9 cellular contexts compared by ENCODE assay signal in genomic region chr11:121589946-121590537, GRCh38.
DNase-seq lines count a peak whose midpoint lies in the region; ATAC-seq, FAIRE-seq and TF ChIP-seq lines count a peak whose summit lies in the region.
"Had no signal": no experiment of that assay in that cellular context is flagged by ENCODE, and none has a peak within 500 bp of the region (broad histone marks: within the 10 kb centered on the region; RNA-seq: fewer than 3 reads in every experiment).

No MANE protein-coding gene starts in this region.

- no peak overlapping the region for H3K27ac ChIP-seq in kidney (ENCODE audit: low read depth in 2 of 2, low read length in 2 of 2)
- no peak overlapping the region for H3K27ac ChIP-seq in SK-N-SH (ENCODE audit: low read depth in 2 of 2, low read length in 1 of 2)

- CTCF ChIA-PET in SK-N-SH (lab: Yijun Ruan, JAX): interaction anchor here (0.8 to 5.8 kb wide), 14 partner anchors 9 to 915 kb away, joined by 3 to 90 read pairs (median 5); no protein-coding TSS in a partner anchor

- POLR2A ChIA-PET in SK-N-SH (lab: Yijun Ruan, JAX): interaction anchor here (1.7 kb wide), 1 partner anchor 298 kb away, joined by 4 read pairs; the partner anchor contains the start of gene SC5D

- peak overlapping the region; percentile 15 to 77 for H3K27ac Mint-ChIP-seq in activated naive CD4-positive, alpha-beta T cell treated with anti-CD3 and anti-CD28 coated beads, Interleukin-2, amount 50 U/mL, for 72 hours

- H3K4me1 ChIP-seq in kidney (ENCODE audit: control insufficient read depth in 1 of 2, insufficient read depth in 1 of 2, low read depth in 1 of 2, low read length in 2 of 2) (peaks cover 2 to 5% of the 10 kb centered on the region in 2 donors), SK-N-SH (ENCODE audit: control insufficient read depth in 1 of 2, insufficient read depth in 2 of 2, low read depth in 1 of 2, low read length in 1 of 2) (peaks cover 0 to 2% of the 10 kb centered on the region in 2 experiments; a peak in 1 of 4 replicates)

- no peaks in the 10 kb centered on the region for H4K20me1 ChIP-seq in SK-N-SH (ENCODE audit: insufficient read depth)

- no peaks in the 10 kb centered on the region for H3K79me2 ChIP-seq in SK-N-SH (ENCODE audit: insufficient read depth)

- H3K9me3 Mint-ChIP-seq in activated naive CD4-positive, alpha-beta T cell treated with anti-CD3 and anti-CD28 coated beads, Interleukin-2, amount 50 U/mL, for 72 hours: no peaks in the 10 kb centered on the region

- peak; percentile 9 for DNase-seq in CMK (ENCODE audit: low read depth)
- DNase-seq in activated naive CD4-positive, alpha-beta T cell treated with anti-CD3 and anti-CD28 coated beads, Interleukin-2, amount 50 U/mL, for 72 hours (ENCODE audit: low spot score in 2 of 2): no peak
- no peak for DNase-seq in kidney
- no peak for DNase-seq in NCI-H1092 treated with DMSO at 0.1 percent for 48 hours (lab: John Stamatoyannopoulos, UW)
- DNase-seq in SK-N-SH: no peak
- DNase-seq in amniotic stem cell (lab: John Stamatoyannopoulos, UW): no peak

- no peak for FAIRE-seq in kidney (lab: Jason Lieb, UNC)
- FAIRE-seq: keratinocyte had no signal

- intact Hi-C loops in kidney (cut with DNase I): no loop called here

- no peaks in the 10 kb centered on the region for H3F3A ChIP-seq in SK-N-SH (replicated peaks; ENCODE audit: insufficient read depth)

- no peaks in the 10 kb centered on the region for H3K9me2 ChIP-seq in SK-N-SH

- no peak for TF ChIP-seq EP300 in SK-N-SH (IDR thresholded peaks at IDR 0.05; ENCODE audit: borderline replicate concordance in 1 of 2, low read depth in 1 of 2, low read length in 1 of 2)

- H3K36me3 ChIP-seq in kidney (ENCODE audit: control insufficient read depth in 1 of 2, insufficient read depth in 2 of 2, low read length in 2 of 2) (peaks cover 5 to 7% of the 10 kb centered on the region in 2 donors), SK-N-SH (replicated peaks in 1 of 2; ENCODE audit: control insufficient read depth in 1 of 2, insufficient read depth in 2 of 2, low read length in 1 of 2) (no peaks in the 10 kb centered on the region)

- no peaks in the 10 kb centered on the region; the same call in 1 of the 2 replicates for H3K27me3 ChIP-seq in SK-N-SH (ENCODE audit: insufficient read depth)

- TF ChIP-seq CTCF in kidney (IDR thresholded peaks at IDR 0.05; ENCODE audit: borderline replicate concordance, extremely low read depth, insufficient read depth) (no peak), SK-N-SH (IDR thresholded peaks at IDR 0.05) (no peak)

- no peak overlapping the region for H3K4me2 ChIP-seq in SK-N-SH

- H3K9me3 ChIP-seq in kidney (ENCODE audit: control insufficient read depth in 1 of 2, low read length in 2 of 2) (no peaks in the 10 kb centered on the region), SK-N-SH (no peaks in the 10 kb centered on the region)

- no peak overlapping the region for H2AFZ ChIP-seq in SK-N-SH (ENCODE audit: low read depth)

- TF ChIP-seq RAD21 in SK-N-SH (IDR thresholded peaks at IDR 0.05; ENCODE audit: low read length): no peak

- 79% methylated on average over 5 of the region's 5 CpGs for WGBS in SK-N-SH (ENCODE audit: low lambda C conversion rate)

- H3K36me3 Mint-ChIP-seq in activated naive CD4-positive, alpha-beta T cell treated with anti-CD3 and anti-CD28 coated beads, Interleukin-2, amount 50 U/mL, for 72 hours: peaks cover 40 to 45% of the 10 kb centered on the region in 2 donors

- H3K9ac ChIP-seq in kidney (ENCODE audit: low read length in 2 of 2) (no peak overlapping the region), SK-N-SH (no peak overlapping the region)

- no peak overlapping the region for H3K4me3 ChIP-seq in kidney (ENCODE audit: low read length in 2 of 2)
- no peak overlapping the region for H3K4me3 ChIP-seq in SK-N-SH (ENCODE audit: low read depth in 2 of 2, low read length in 1 of 2)

- ATAC-seq in GM19397 (IDR thresholded peaks at IDR 0.05; ENCODE audit: unreplicated experiment): peak; percentile 74
- peak; percentile 60 for ATAC-seq in HG03280 (IDR thresholded peaks at IDR 0.05; ENCODE audit: unreplicated experiment)
- peak; percentile 82 to 83 for ATAC-seq in activated naive CD4-positive, alpha-beta T cell treated with anti-CD3 and anti-CD28 coated beads, Interleukin-2, amount 50 U/mL, for 72 hours

TF ChIP-seq in SK-N-SH, 30 proteins besides CTCF, POLR2A, EP300 and RAD21:
- TF ChIP-seq MXI1 (IDR thresholded peaks at IDR 0.05; ENCODE audit: low read depth, low read length): no peak
- no peak for TF ChIP-seq GABPA (IDR thresholded peaks at IDR 0.05; ENCODE audit: low read depth)
- TF ChIP-seq RCOR1 (IDR thresholded peaks at IDR 0.05; ENCODE audit: low read length): no peak
- no peak for TF ChIP-seq USF1 (IDR thresholded peaks at IDR 0.05; ENCODE audit: borderline replicate concordance, low read depth)
- no peak for TF ChIP-seq RFX5 (IDR thresholded peaks at IDR 0.05; ENCODE audit: low read length)
